ENCODE assay signal across 8 cellular contexts in genomic region chr1:32817159-32817814, GRCh38. TPM values are rescaled to one million over a fixed set of nuclear protein-coding genes. Genes with fewer than 3 reads are reported as not detected.
A peak's percentile ranks its signal among the peaks of the same experiment; 100 is the strongest.
DNase-seq lines count a peak whose midpoint lies in the region; ATAC-seq, FAIRE-seq and TF ChIP-seq lines count a peak whose summit lies in the region.

Gene S100PBP (plus strand): TSS chr1:32817653. CDS start chr1:32826100, 8,447 bp downstream.
Gene YARS1 (minus strand): TSS chr1:32817358. CDS start chr1:32817244, 114 bp downstream.

- peak; percentile 32; the same call in 1 of the 2 replicates for TF ChIP-seq RAD21 in HepG2 (CRISPR knock-in tag; IDR thresholded peaks at IDR 0.05)

- H3K4me2 ChIP-seq in HepG2 (ENCODE audit: low read depth, low read length), result peak within 1 kb of the TSS; percentile 90

- no peaks in the 10 kb centered on the region for H3K9me3 ChIP-seq in HepG2 (ENCODE audit: low read length)

- H3K4me3 ChIP-seq in HepG2 (replicated peaks in 1 of 3; ENCODE audit: insufficient read depth in 1 of 3, low read depth in 2 of 3, low read length in 3 of 3), result peak within 1 kb of the TSS; percentile 83 to 100 (median 97)

- peak within 1 kb of the TSS; percentile 99 for H3K9ac ChIP-seq in HepG2 (ENCODE audit: insufficient read depth, low read depth, low read length)

- H3K4me1 ChIP-seq in HepG2 (ENCODE audit: insufficient read depth, low read length), result peaks cover 45% of the 10 kb centered on the region

- TF ChIP-seq CTCF in C4-2B (conservative IDR thresholded peaks at IDR 0.05) (no peak), HepG2 (CRISPR knock-in tag; IDR thresholded peaks at IDR 0.05) (no peak)

- peak; percentile 54 to 72; a peak in 3 of 4 replicates for TF ChIP-seq EP300 in HepG2 (IDR thresholded peaks at IDR 0.05; ENCODE audit: low read depth in 2 of 2, low read length in 2 of 2)
- peak; percentile 88 for TF ChIP-seq EP300 in HepG2 (CRISPR knock-in tag; IDR thresholded peaks at IDR 0.05; ENCODE audit: borderline replicate concordance)

- ATAC-seq in GM19395 (IDR thresholded peaks at IDR 0.05; ENCODE audit: unreplicated experiment) (peak; percentile 82), HG03565 (IDR thresholded peaks at IDR 0.05; ENCODE audit: unreplicated experiment) (peak; percentile 71), HepG2 (peak; percentile 91)

- FAIRE-seq in HepG2 (lab: Jason Lieb, UNC), result peak; percentile 74

- no peak within 1 kb of the TSS for H2AFZ ChIP-seq in HepG2 (ENCODE audit: low read length)

- no TSS peak for BruUV-seq in HepG2 (replicated peaks; lab: Mats Ljungman, UMichigan)

- peak; percentile 100 for DNase-seq in NCI-H774 (lab: John Stamatoyannopoulos, UW)
- peak; percentile 100 for DNase-seq in activated CD4-positive, alpha-beta T cell treated with anti-CD3 and anti-CD28 coated beads, Interleukin-2, amount 50 U/mL, for 4 hours
- DNase-seq in dermis blood vessel endothelial cell, result peak; percentile 99
- DNase-seq in HepG2 (ENCODE audit: low spot score), result peak; percentile 95
- DNase-seq in stimulated activated CD4-positive, alpha-beta T cell treated with anti-CD3 and anti-CD28 coated beads, Interleukin-4, amount 100 ng/mL, for 1 hour, result peak; percentile 100

- H3K36me3 ChIP-seq in HepG2 (replicated peaks in 1 of 2; ENCODE audit: control insufficient read depth in 1 of 2, insufficient read depth in 2 of 2, low read length in 2 of 2), result peaks cover 0 to 9% of the 10 kb centered on the region in 2 experiments; a peak in 2 of 5 replicates

- peaks cover 0 to 5% of the 10 kb centered on the region in 2 experiments; a peak in 1 of 5 replicates for H3K27me3 ChIP-seq in HepG2 (ENCODE audit: control insufficient read depth in 1 of 2, insufficient read depth in 2 of 2, low read length in 2 of 2)

- H3K27ac ChIP-seq in C4-2B, result peak within 1 kb of the TSS; percentile 98
- peak within 1 kb of the TSS; percentile 93 for H3K27ac ChIP-seq in HepG2 (ENCODE audit: extremely low read length, insufficient read depth, low read length)

- CTCF ChIA-PET in HepG2 (lab: Yijun Ruan, JAX; ENCODE audit: low intra/inter-chr PET ratio, low total read pairs), result interaction anchor here (1.1 kb wide), 1 partner anchor 55 kb away, joined by 3 read pairs; no protein-coding TSS in a partner anchor

- peaks cover 73% of the 10 kb centered on the region for H3K79me2 ChIP-seq in HepG2 (ENCODE audit: insufficient read depth, low read length)

- WGBS in HepG2 (ENCODE audit: low lambda C conversion rate), result 0% methylated on average over 14 of the region's 55 CpGs

- in situ Hi-C loops in HepG2 (cut with HindIII; ENCODE audit: extremely low pct_ligation_motif_present, low pct_unique_long_range_greater_than_20kb), result no loop called here

- POLR2A ChIA-PET in HepG2 (lab: Yijun Ruan, JAX), result interaction anchor here (1.1 to 1.6 kb wide), 5 partner anchors 17 to 310 kb away, joined by 3 to 4 read pairs (median 4); partner anchors contain the start of gene RBBP4

- peaks cover 17% of the 10 kb centered on the region for H4K20me1 ChIP-seq in HepG2 (ENCODE audit: insufficient read depth, low read length)

- intact Hi-C loops in HepG2 (cut with micrococcal nuclease; ENCODE audit: unreplicated experiment), result loop anchor here (5.0 kb wide), 1 partner anchor 55 kb away; the partner anchor contains the start of gene FNDC5

- peak; percentile 59 to 63 for TF ChIP-seq POLR2A in HepG2 (IDR thresholded peaks at IDR 0.05; ENCODE audit: insufficient read depth in 1 of 2, low read depth in 2 of 2, low read length in 2 of 2)

TF ChIP-seq in HepG2, 621 proteins besides CTCF, POLR2A, EP300 and RAD21 (continues in another document):
- TF ChIP-seq MTF1 (CRISPR knock-in tag; IDR thresholded peaks at IDR 0.05), result peak; percentile 35; the same call in 1 of the 2 replicates
- TF ChIP-seq BCL3 (CRISPR knock-in tag; IDR thresholded peaks at IDR 0.05), result 0 out of 2 replicates have a peak, but pooled peaks have one; percentile 13
- no peak for TF ChIP-seq LRRFIP1 (CRISPR knock-in tag; conservative IDR thresholded peaks at IDR 0.05)
- no peak for TF ChIP-seq SMARCE1 (IDR thresholded peaks at IDR 0.05; ENCODE audit: borderline replicate concordance)
- 0 out of 2 replicates have a peak, but pooled peaks have one; percentile 82 for TF ChIP-seq ZNF354B (CRISPR knock-in tag; IDR thresholded peaks at IDR 0.05)
- TF ChIP-seq ZNF343 (CRISPR knock-in tag; IDR thresholded peaks at IDR 0.05), result peak; percentile 84

RNA-seq across cellular contexts. Expression of gene S100PBP, which starts in this region (rescaled TPM):
- total RNA-seq in dermis blood vessel endothelial cell (33.7 and 50.0 TPM in 2 replicates), HepG2 (2016; rRNA removed; fragmentation: Illumina TruSeq; extraction: Trizol) (26.1 and 28.4 TPM in 2 replicates)
- 18.1 and 18.8 TPM in 2 replicates for total RNA-seq in HepG2 (2016; cell fraction: cytosol; rRNA removed; fragmentation: Illumina TruSeq; extraction: Trizol; ENCODE audit: low read depth)
- total RNA-seq in HepG2 (2016; cell fraction: insoluble cytoplasmic fraction; rRNA removed; fragmentation: Illumina TruSeq; extraction: Trizol), result 24.5 and 27.7 TPM in 2 replicates
- 22.6 and 25.5 TPM in 2 replicates for total RNA-seq in HepG2 (2016; cell fraction: membrane; rRNA removed; fragmentation: Illumina TruSeq; extraction: Trizol)
- total RNA-seq in HepG2 (2016; cell fraction: nucleus; rRNA removed; fragmentation: Illumina TruSeq; extraction: Trizol), result 24.5 and 34.9 TPM in 2 replicates
- polyA plus RNA-seq in HepG2 (2011; rRNA removed), result 17.9 and 20.4 TPM in 2 replicates
- polyA plus RNA-seq in HepG2 (2011; cell fraction: cytosol; rRNA removed), result 6.8 and 11.2 TPM in 2 replicates
- polyA plus RNA-seq in HepG2 (2011; cell fraction: nucleus; rRNA removed), result 18.2 and 22.4 TPM in 2 replicates
- polyA plus RNA-seq in HepG2 (2012), result 10.8 and 13.1 TPM in 2 replicates
- polyA plus RNA-seq in HepG2 (2016; cell fraction: cytosol; fragmentation: Illumina TruSeq; extraction: Trizol; ENCODE audit: low read depth), result 4.2 and 4.7 TPM in 2 replicates
- polyA plus RNA-seq in HepG2 (2016; cell fraction: insoluble cytoplasmic fraction; fragmentation: Illumina TruSeq; extraction: Trizol; ENCODE audit: low read depth), result 19.5 and 20.9 TPM in 2 replicates
- polyA plus RNA-seq in HepG2 (2016; cell fraction: membrane; fragmentation: Illumina TruSeq; extraction: Trizol; ENCODE audit: low read depth), result 5.3 and 5.6 TPM in 2 replicates
- 49.7 and 53.4 TPM in 2 replicates for polyA plus RNA-seq in HepG2 (2016; cell fraction: nucleus; fragmentation: Illumina TruSeq; extraction: Trizol; ENCODE audit: insufficient read depth, low read depth)
- 20.9 and 25.1 TPM in 2 replicates for polyA minus RNA-seq in HepG2 (2011; rRNA and poly(A)+ RNA removed; ENCODE audit: low replicate concordance)
- 9.6 and 12.2 TPM in 2 replicates for polyA minus RNA-seq in HepG2 (2011; cell fraction: cytosol; rRNA and poly(A)+ RNA removed)
- polyA minus RNA-seq in HepG2 (2011; cell fraction: nucleus; rRNA and poly(A)+ RNA removed), result 44.3 and 47.9 TPM in 2 replicates

RNA-seq across cellular contexts. Expression of gene YARS1, which starts in this region (rescaled TPM):
- total RNA-seq in dermis blood vessel endothelial cell (63.6 and 84.0 TPM in 2 replicates), HepG2 (2016; rRNA removed; fragmentation: Illumina TruSeq; extraction: Trizol) (102 and 113 TPM in 2 replicates)
- total RNA-seq in HepG2 (2016; cell fraction: cytosol; rRNA removed; fragmentation: Illumina TruSeq; extraction: Trizol; ENCODE audit: low read depth), result 36.6 and 40.5 TPM in 2 replicates
- 96.0 and 117 TPM in 2 replicates for total RNA-seq in HepG2 (2016; cell fraction: insoluble cytoplasmic fraction; rRNA removed; fragmentation: Illumina TruSeq; extraction: Trizol)
- 43.4 and 44.4 TPM in 2 replicates for total RNA-seq in HepG2 (2016; cell fraction: membrane; rRNA removed; fragmentation: Illumina TruSeq; extraction: Trizol)
- 70.7 and 78.7 TPM in 2 replicates for total RNA-seq in HepG2 (2016; cell fraction: nucleus; rRNA removed; fragmentation: Illumina TruSeq; extraction: Trizol)
- 50.1 and 52.2 TPM in 2 replicates for polyA plus RNA-seq in HepG2 (2011; rRNA removed)
- polyA plus RNA-seq in HepG2 (2011; cell fraction: cytosol; rRNA removed), result 32.2 and 38.5 TPM in 2 replicates
- 91.6 and 121 TPM in 2 replicates for polyA plus RNA-seq in HepG2 (2011; cell fraction: nucleus; rRNA removed)
- polyA plus RNA-seq in HepG2 (2012), result 124 and 158 TPM in 2 replicates
- polyA plus RNA-seq in HepG2 (2016; cell fraction: cytosol; fragmentation: Illumina TruSeq; extraction: Trizol; ENCODE audit: low read depth), result 11.8 and 14.3 TPM in 2 replicates
- polyA plus RNA-seq in HepG2 (2016; cell fraction: insoluble cytoplasmic fraction; fragmentation: Illumina TruSeq; extraction: Trizol; ENCODE audit: low read depth), result 83.4 and 91.9 TPM in 2 replicates
- 20.7 and 20.8 TPM in 2 replicates for polyA plus RNA-seq in HepG2 (2016; cell fraction: membrane; fragmentation: Illumina TruSeq; extraction: Trizol; ENCODE audit: low read depth)
- polyA plus RNA-seq in HepG2 (2016; cell fraction: nucleus; fragmentation: Illumina TruSeq; extraction: Trizol; ENCODE audit: insufficient read depth, low read depth), result 117 TPM in 2 replicates
- polyA minus RNA-seq in HepG2 (2011; rRNA and poly(A)+ RNA removed; ENCODE audit: low replicate concordance), result 68.0 and 103 TPM in 2 replicates
- polyA minus RNA-seq in HepG2 (2011; cell fraction: cytosol; rRNA and poly(A)+ RNA removed), result 43.2 and 68.7 TPM in 2 replicates
- 63.1 and 101 TPM in 2 replicates for polyA minus RNA-seq in HepG2 (2011; cell fraction: nucleus; rRNA and poly(A)+ RNA removed)

Comparison
In these comparisons a context has a peak if more than half of its experiments do, and no peak if none do; other contexts are left out.
1. Peak in every context shown above with its lines: DNase-seq, ATAC-seq, H3K4me3 ChIP-seq and H3K27ac ChIP-seq.